In genomic region chr6:39188101-39188455, GRCh38 we compare ENCODE assay signal across 20 cellular contexts. TPM values are rescaled to one million over a fixed set of nuclear protein-coding genes. Genes with fewer than 3 reads are reported as not detected.
A peak's percentile ranks its signal among the peaks of the same experiment; 100 is the strongest.
DNase-seq lines count a peak whose midpoint lies in the region; ATAC-seq and TF ChIP-seq lines count a peak whose summit lies in the region.
"Had no signal": no experiment of that assay in that cellular context is flagged by ENCODE, and none has a peak within 500 bp of the region (broad histone marks: within the 10 kb centered on the region; RNA-seq: fewer than 3 reads in every experiment).

No MANE protein-coding gene starts in this region.

- H3K4me3 ChIP-seq in muscle layer of duodenum (ENCODE audit: low read depth in 1 of 2, low read length in 2 of 2), result no peak overlapping the region
- H3K4me3 ChIP-seq in transverse colon, result no peak overlapping the region
- H3K4me3 ChIP-seq: GM12878, GM23248, HAP-1 had no signal

- no peaks in the 10 kb centered on the region for H3K9me3 ChIP-seq in muscle layer of duodenum (ENCODE audit: control insufficient read depth in 1 of 2, low read length in 2 of 2)
- no peaks in the 10 kb centered on the region for H3K9me3 ChIP-seq in transverse colon
- H3K9me3 ChIP-seq: HAP-1 had no signal

- no peak overlapping the region for H3K4me3 Mint-ChIP-seq in activated T-cell treated with anti-CD3 and anti-CD28 coated beads, Interleukin-2, amount 50 U/mL, for 24 hours
- no peak overlapping the region for H3K4me3 Mint-ChIP-seq in activated T-cell treated with anti-CD3 and anti-CD28 coated beads, Interleukin-2, amount 50 U/mL, for 4 hours
- no peak overlapping the region for H3K4me3 Mint-ChIP-seq in activated T-helper 17 cell treated with anti-CD3 and anti-CD28 coated beads, Interleukin-2, amount 50 U/mL, for 72 hours
- H3K4me3 Mint-ChIP-seq: B cell had no signal

- H3K27ac ChIP-seq in muscle layer of duodenum (ENCODE audit: low read length) (peak overlapping the region; percentile 31), transverse colon (peak overlapping the region; percentile 88 to 91 (median 89))
- H3K27ac ChIP-seq: GM23248 had no signal

- peaks cover 19% of the 10 kb centered on the region for H3K4me1 Mint-ChIP-seq in activated T-cell treated with anti-CD3 and anti-CD28 coated beads, Interleukin-2, amount 50 U/mL, for 24 hours (ENCODE audit: low read depth)
- H3K4me1 Mint-ChIP-seq in activated T-cell treated with anti-CD3 and anti-CD28 coated beads, Interleukin-2, amount 50 U/mL, for 4 hours (ENCODE audit: low read depth), result peaks cover 7% of the 10 kb centered on the region
- H3K4me1 Mint-ChIP-seq in activated T-helper 17 cell treated with anti-CD3 and anti-CD28 coated beads, Interleukin-2, amount 50 U/mL, for 72 hours, result peaks cover 7% of the 10 kb centered on the region
- H3K4me1 Mint-ChIP-seq: B cell had no signal

- intact Hi-C loops in transverse colon (cut with DNase I; ENCODE audit: low total_unique reads), result no loop called here

- in situ Hi-C loops in transverse colon (cut with MboI; ENCODE audit: low pct_ligation_motif_present in 1 of 4, low pct_unique_long_range_greater_than_20kb in 1 of 4, low sequenced_read_pairs in 3 of 4), result no loop called here

- peaks cover 80% of the 10 kb centered on the region for H3K36me3 Mint-ChIP-seq in activated T-cell treated with anti-CD3 and anti-CD28 coated beads, Interleukin-2, amount 50 U/mL, for 24 hours (ENCODE audit: low read depth)
- peaks cover 3% of the 10 kb centered on the region for H3K36me3 Mint-ChIP-seq in activated T-cell treated with anti-CD3 and anti-CD28 coated beads, Interleukin-2, amount 50 U/mL, for 4 hours (ENCODE audit: insufficient read depth)
- peaks cover 14% of the 10 kb centered on the region for H3K36me3 Mint-ChIP-seq in activated T-helper 17 cell treated with anti-CD3 and anti-CD28 coated beads, Interleukin-2, amount 50 U/mL, for 72 hours (ENCODE audit: low read depth)

- H3K27me3 Mint-ChIP-seq in activated T-cell treated with anti-CD3 and anti-CD28 coated beads, Interleukin-2, amount 50 U/mL, for 24 hours, result no peaks in the 10 kb centered on the region
- no peaks in the 10 kb centered on the region for H3K27me3 Mint-ChIP-seq in activated T-cell treated with anti-CD3 and anti-CD28 coated beads, Interleukin-2, amount 50 U/mL, for 4 hours (ENCODE audit: low read depth)
- H3K27me3 Mint-ChIP-seq in activated T-helper 17 cell treated with anti-CD3 and anti-CD28 coated beads, Interleukin-2, amount 50 U/mL, for 72 hours, result no peaks in the 10 kb centered on the region

- 50 to 73% methylated on average over 1 to 4 of the region's 4 CpGs for WGBS in transverse colon (ENCODE audit: low coverage in 1 of 2), 2 donors

- H3K9me3 Mint-ChIP-seq in activated T-cell treated with anti-CD3 and anti-CD28 coated beads, Interleukin-2, amount 50 U/mL, for 24 hours, result no peaks in the 10 kb centered on the region
- no peaks in the 10 kb centered on the region for H3K9me3 Mint-ChIP-seq in activated T-cell treated with anti-CD3 and anti-CD28 coated beads, Interleukin-2, amount 50 U/mL, for 4 hours
- H3K9me3 Mint-ChIP-seq in activated T-helper 17 cell treated with anti-CD3 and anti-CD28 coated beads, Interleukin-2, amount 50 U/mL, for 72 hours, result no peaks in the 10 kb centered on the region

- peak overlapping the region; percentile 34 for H3K27ac Mint-ChIP-seq in activated T-cell treated with anti-CD3 and anti-CD28 coated beads, Interleukin-2, amount 50 U/mL, for 24 hours
- H3K27ac Mint-ChIP-seq in activated T-helper 17 cell treated with anti-CD3 and anti-CD28 coated beads, Interleukin-2, amount 50 U/mL, for 72 hours, result peak overlapping the region; percentile 3
- H3K27ac Mint-ChIP-seq: B cell had no signal

- TF ChIP-seq EP300 in transverse colon (IDR thresholded peaks at IDR 0.05; ENCODE audit: low read depth), result no peak

- ATAC-seq in activated T-cell treated with anti-CD3 and anti-CD28 coated beads, Interleukin-2, amount 50 U/mL, for 4 hours, result no peak
- no peak for ATAC-seq in activated T-helper 17 cell treated with anti-CD3 and anti-CD28 coated beads, Interleukin-2, amount 50 U/mL, for 72 hours (replicated peaks)
- no peak for ATAC-seq in HG03196 (IDR thresholded peaks at IDR 0.05; ENCODE audit: unreplicated experiment)
- ATAC-seq in GM18505 (IDR thresholded peaks at IDR 0.05; ENCODE audit: unreplicated experiment), result no peak
- ATAC-seq: GM12878, PC-3 had no signal

- TF ChIP-seq CTCF in transverse colon (IDR thresholded peaks at IDR 0.05), result no peak

- no peaks in the 10 kb centered on the region for H3K27me3 ChIP-seq in muscle layer of duodenum (ENCODE audit: low read depth, low read length)
- no peaks in the 10 kb centered on the region for H3K27me3 ChIP-seq in transverse colon

- no peak for DNase-seq in activated T-cell treated with anti-CD3 and anti-CD28 coated beads, Interleukin-2, amount 50 U/mL, for 24 hours
- DNase-seq in activated T-cell treated with anti-CD3 and anti-CD28 coated beads, Interleukin-2, amount 50 U/mL, for 4 hours, result no peak
- no peak for DNase-seq in transverse colon
- DNase-seq in NCI-H510A treated with DMSO at 0.1 percent for 48 hours (lab: John Stamatoyannopoulos, UW), result no peak
- DNase-seq: 8988T, EL, GM23248, NCI-H1436, NCI-H1930, NCI-H226, NCI-H524 treated with DMSO at 0.1 percent for 48 hours, PC-3 had no signal

- TF ChIP-seq POLR2A in transverse colon (IDR thresholded peaks at IDR 0.05) (no peak), GM18505 (IDR thresholded peaks at IDR 0.05; ENCODE audit: borderline replicate concordance, extremely low read depth, insufficient read depth, insufficient read length) (no peak)

- H3K4me1 ChIP-seq in muscle layer of duodenum (ENCODE audit: control insufficient read depth in 1 of 2, insufficient read depth in 2 of 2, low read length in 2 of 2), result no peaks in the 10 kb centered on the region
- H3K4me1 ChIP-seq in transverse colon, result peaks cover 9 to 61% (median 26%) of the 10 kb centered on the region in 4 donors
- H3K4me1 ChIP-seq: HAP-1 had no signal

- H3K36me3 ChIP-seq in muscle layer of duodenum (ENCODE audit: control insufficient read depth in 1 of 2, insufficient read depth in 2 of 2, low read length in 2 of 2) (peaks cover 0 to 7% of the 10 kb centered on the region in 2 donors), transverse colon (no peaks in the 10 kb centered on the region)
- H3K36me3 ChIP-seq: HAP-1 had no signal

RNA-seq across cellular contexts. Expression of gene KCNK5, which starts 41.2 kb away (rescaled TPM):
- total RNA-seq in activated T-cell treated with anti-CD3 and anti-CD28 coated beads, Interleukin-2, amount 50 U/mL, for 4 hours, result 10 to 100 TPM; 21.3 to 22.9 (median 22.2) TPM
- total RNA-seq in activated T-helper 17 cell treated with anti-CD3 and anti-CD28 coated beads, Interleukin-2, amount 50 U/mL, for 72 hours, result 1 to 10 TPM; 6.1 to 8.9 TPM
- 10 to 100 TPM in 3 of 4 donors, 1 to 10 TPM in 1; 9.6 to 86.0 (median 64.5) TPM for total RNA-seq in transverse colon
- total RNA-seq: GM23248, M059J had no signal
